In genomic region chr3:184262166-184262926, GRCh38 we compare ENCODE assay signal across 2 cellular contexts.
TF ChIP-seq lines count a peak whose summit lies in the region.

No MANE protein-coding gene starts in this region.

TF ChIP-seq in A549, 52 proteins besides CTCF, POLR2A, EP300 and RAD21 (continued from another document):
- TF ChIP-seq REST (IDR thresholded peaks at IDR 0.05) (no peak), BCL3 (IDR thresholded peaks at IDR 0.05) (no peak), JUNB (IDR thresholded peaks at IDR 0.05) (no peak), HOXA7 (CRISPR knock-in tag; IDR thresholded peaks at IDR 0.05) (no peak), PBX3 (IDR thresholded peaks at IDR 0.05) (no peak), CBX8 (IDR thresholded peaks at IDR 0.05) (no peak), BHLHE40 (IDR thresholded peaks at IDR 0.05; ENCODE audit: low read depth, low read length) (no peak), RFX5 (IDR thresholded peaks at IDR 0.05) (no peak), CHD2 (IDR thresholded peaks at IDR 0.05; ENCODE audit: low read length, partially characterized antibody) (no peak), FOXS1 (CRISPR knock-in tag; IDR thresholded peaks at IDR 0.05) (no peak), CHD4 (IDR thresholded peaks at IDR 0.05; ENCODE audit: borderline replicate concordance) (no peak), PHF8 (IDR thresholded peaks at IDR 0.05; ENCODE audit: borderline replicate concordance, low read depth) (no peak)

TF ChIP-seq in HEK293, 187 proteins besides CTCF, POLR2A, EP300 and RAD21 (continued from another document and continues in another):
- no peak for TF ChIP-seq ZNF518A (tag by site-specific recombination; conservative IDR thresholded peaks at IDR 0.05; ENCODE audit: low read depth)
- no peak for TF ChIP-seq PRDM6 (tag by site-specific recombination; IDR thresholded peaks at IDR 0.05)
- TF ChIP-seq KLF10 (tag by site-specific recombination; IDR thresholded peaks at IDR 0.05): no peak
- no peak for TF ChIP-seq ZNF24 (tag by site-specific recombination; IDR thresholded peaks at IDR 0.05)
- peak; percentile 77 for TF ChIP-seq ZNF335 (tag by site-specific recombination; conservative IDR thresholded peaks at IDR 0.05)
- TF ChIP-seq FEZF1 (tag by site-specific recombination; IDR thresholded peaks at IDR 0.05): no peak
- no peak for TF ChIP-seq ZNF280D (tag by site-specific recombination; IDR thresholded peaks at IDR 0.05)
- peak; percentile 43 for TF ChIP-seq GLIS2 (tag by site-specific recombination; IDR thresholded peaks at IDR 0.05)
- no peak for TF ChIP-seq ZNF26 (tag by site-specific recombination; IDR thresholded peaks at IDR 0.05)
- TF ChIP-seq ZSCAN16 (tag by site-specific recombination; IDR thresholded peaks at IDR 0.05): no peak
- peak; percentile 35 for TF ChIP-seq ZFHX2 (tag by site-specific recombination; conservative IDR thresholded peaks at IDR 0.05)
- TF ChIP-seq ZNF214 (tag by site-specific recombination; IDR thresholded peaks at IDR 0.05; ENCODE audit: borderline replicate concordance): no peak
- TF ChIP-seq ZBTB49 (tag by site-specific recombination; IDR thresholded peaks at IDR 0.05; ENCODE audit: low read depth): no peak
- no peak for TF ChIP-seq ZNF292 (tag by site-specific recombination; IDR thresholded peaks at IDR 0.05; ENCODE audit: borderline replicate concordance, low read depth)
- no peak for TF ChIP-seq SETDB1 (IDR thresholded peaks at IDR 0.05; ENCODE audit: insufficient read length, low read length)
- no peak for TF ChIP-seq ZNF416 (tag by site-specific recombination; IDR thresholded peaks at IDR 0.05)
- no peak for TF ChIP-seq ZNF184 (tag by site-specific recombination; IDR thresholded peaks at IDR 0.05)
- TF ChIP-seq ZBTB21 (tag by site-specific recombination; IDR thresholded peaks at IDR 0.05): no peak
- TF ChIP-seq ZNF311 (tag by site-specific recombination; IDR thresholded peaks at IDR 0.05; ENCODE audit: borderline replicate concordance): no peak
- TF ChIP-seq ZNF148 (tag by site-specific recombination; IDR thresholded peaks at IDR 0.05; ENCODE audit: borderline replicate concordance): no peak
- TF ChIP-seq ZNF585B (tag by site-specific recombination; IDR thresholded peaks at IDR 0.05): no peak
- no peak for TF ChIP-seq ZNF501 (tag by site-specific recombination; IDR thresholded peaks at IDR 0.05)
- TF ChIP-seq ZBTB8A (tag by site-specific recombination; IDR thresholded peaks at IDR 0.05): no peak
- no peak for TF ChIP-seq ZNF175 (tag by site-specific recombination; IDR thresholded peaks at IDR 0.05)
- no peak for TF ChIP-seq ZNF211 (tag by site-specific recombination; IDR thresholded peaks at IDR 0.05; ENCODE audit: low read depth)
- peak; percentile 75 for TF ChIP-seq PRDM10 (tag by site-specific recombination; IDR thresholded peaks at IDR 0.05)
- TF ChIP-seq ZBTB20 (tag by site-specific recombination; IDR thresholded peaks at IDR 0.05): peak; percentile 9; the same call in 1 of the 2 replicates
- TF ChIP-seq ZNF488 (tag by site-specific recombination; IDR thresholded peaks at IDR 0.05): no peak
- no peak for TF ChIP-seq PRDM1 (tag by site-specific recombination; IDR thresholded peaks at IDR 0.05)
- TF ChIP-seq ZNF701 (tag by site-specific recombination; IDR thresholded peaks at IDR 0.05): no peak
- no peak for TF ChIP-seq ZBTB7A (tag by site-specific recombination; IDR thresholded peaks at IDR 0.05; ENCODE audit: low read depth)
- TF ChIP-seq ZNF302 (tag by site-specific recombination; IDR thresholded peaks at IDR 0.05; ENCODE audit: low read depth): no peak
